In the genomic region with DNA sequence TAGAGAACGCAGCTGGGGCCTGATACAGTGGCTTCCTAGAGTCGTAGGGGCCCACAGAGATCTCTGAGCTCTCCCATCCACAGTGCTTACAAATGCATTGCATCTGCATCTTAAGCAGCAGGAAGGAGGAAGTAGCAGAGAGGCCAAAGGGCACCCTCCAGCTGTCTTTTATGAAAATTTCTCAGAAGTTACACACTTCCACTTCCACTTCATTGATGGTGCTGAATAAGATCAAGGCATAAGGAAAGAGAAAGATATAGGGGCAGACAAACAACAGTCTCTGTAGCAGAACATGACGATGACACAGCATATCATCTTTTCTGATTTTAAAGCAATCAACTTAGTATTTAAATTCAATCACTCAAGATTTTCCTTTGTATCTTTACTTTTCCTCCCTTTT, we compare ENCODE assay signal across 9 cellular contexts. TPM values are rescaled to one million over a fixed set of nuclear protein-coding genes. Genes with fewer than 3 reads are reported as not detected.
DNase-seq lines count a peak whose midpoint lies in the region; ATAC-seq and TF ChIP-seq lines count a peak whose summit lies in the region.
"Had no signal": no experiment of that assay in that cellular context is flagged by ENCODE, and none has a peak within 500 bp of the region (broad histone marks: within the 10 kb centered on the region; RNA-seq: fewer than 3 reads in every experiment).

No MANE protein-coding gene starts in this region.

- H3K27ac ChIP-seq in prostate gland (no peak overlapping the region), esophagus squamous epithelium (no peak overlapping the region)

- H3K4me3 ChIP-seq in prostate gland: no peak overlapping the region
- H3K4me3 ChIP-seq in esophagus squamous epithelium: no peak overlapping the region

- peak; percentile 25 for DNase-seq in NAMALWA (ENCODE audit: low spot score)
- DNase-seq in left lobe of liver (ENCODE audit: low spot score): no peak
- no peak for DNase-seq in prostate gland (ENCODE audit: low spot score)
- DNase-seq in NCI-H1048 (lab: John Stamatoyannopoulos, UW): no peak
- DNase-seq in esophagus squamous epithelium (lab: John Stamatoyannopoulos, UW): no peak
- DNase-seq: left cardiac atrium, NCI-H1092 treated with DMSO at 0.1 percent for 48 hours had no signal

- H3K9me3 ChIP-seq in prostate gland: no peaks in the 10 kb centered on the region
- no peaks in the 10 kb centered on the region for H3K9me3 ChIP-seq in esophagus squamous epithelium

- ATAC-seq in GM18870 (IDR thresholded peaks at IDR 0.05; ENCODE audit: unreplicated experiment) (peak; percentile 98), HG02588 (IDR thresholded peaks at IDR 0.05; ENCODE audit: unreplicated experiment) (peak; percentile 79), left lobe of liver (peak; percentile 42)

- no peak for TF ChIP-seq CTCF in prostate gland (IDR thresholded peaks at IDR 0.05)
- no peak for TF ChIP-seq CTCF in esophagus squamous epithelium (IDR thresholded peaks at IDR 0.05)

- H3K36me3 ChIP-seq in prostate gland: no peaks in the 10 kb centered on the region
- H3K36me3 ChIP-seq in esophagus squamous epithelium: no peaks in the 10 kb centered on the region

- intact Hi-C loops in prostate gland (cut with DNase I): no loop called here
- intact Hi-C loops in esophagus squamous epithelium (cut with DNase I): no loop called here

- no peaks in the 10 kb centered on the region for H3K27me3 ChIP-seq in prostate gland (replicated peaks; ENCODE audit: insufficient read depth)
- no peaks in the 10 kb centered on the region for H3K27me3 ChIP-seq in esophagus squamous epithelium

- TF ChIP-seq POLR2A in prostate gland (IDR thresholded peaks at IDR 0.05) (no peak), esophagus squamous epithelium (IDR thresholded peaks at IDR 0.05) (no peak)

- 72% methylated on average over 3 of the region's 3 CpGs for WGBS in prostate gland
- 46 to 75% methylated on average over 3 of the region's 3 CpGs for WGBS in esophagus squamous epithelium, 2 donors

- no peaks in the 10 kb centered on the region for H3K4me1 ChIP-seq in prostate gland (replicated peaks)
- H3K4me1 ChIP-seq in esophagus squamous epithelium: no peaks in the 10 kb centered on the region

RNA-seq across cellular contexts. Expression of a gene that starts 51.6 kb away (rescaled TPM):
- total RNA-seq in left lobe of liver: 65.9 TPM
- 10 to 100 TPM in 1 of 2 donors, 1 to 10 TPM in 1; 6.1 to 10.5 TPM for total RNA-seq in prostate gland
- total RNA-seq in esophagus squamous epithelium: 10 to 100 TPM in 2 of 4 donors, 1 to 10 TPM in 1, under 1 TPM in 1; 0.68 to 11.6 (median 6.0) TPM

RNA-seq across cellular contexts. Expression of a gene that starts 53.2 kb away (rescaled TPM):
- 41.1 TPM for total RNA-seq in left lobe of liver
- total RNA-seq in prostate gland: 10 to 100 TPM; 45.4 to 87.0 TPM
- 10 to 100 TPM; 46.5 to 61.8 (median 52.5) TPM for total RNA-seq in esophagus squamous epithelium

Comparison
In these comparisons a context has a peak if more than half of its experiments do, and no peak if none do; other contexts are left out.
1. ATAC-seq: peak in every context shown above with its lines; median percentile 98 in GM18870; 79 in HG02588; 42 in left lobe of liver.